8 cellular contexts compared by ENCODE assay signal in genomic region chr20:25223179-25223661, GRCh38. TPM values are rescaled to one million over a fixed set of nuclear protein-coding genes. Genes with fewer than 3 reads are reported as not detected.
A peak's percentile ranks its signal among the peaks of the same experiment; 100 is the strongest.
DNase-seq lines count a peak whose midpoint lies in the region.

No MANE protein-coding gene starts in this region.

- no peak overlapping the region for H3K4me3 Mint-ChIP-seq in activated CD4-positive, alpha-beta T cell treated with anti-CD3 and anti-CD28 coated beads, Interleukin-2, amount 10 ng/mL, durations not matched to agents 24 days and 14 days

- H3K27ac ChIP-seq in ectodermal cell (ENCODE audit: insufficient read depth, low read depth, low read length, poor library complexity, severe bottlenecking) (peak overlapping the region; percentile 55), caudate nucleus (ENCODE audit: low read depth, low read length) (no peak overlapping the region)

- H3K4me3 ChIP-seq in ectodermal cell (ENCODE audit: insufficient read depth, low read depth, low read length) (no peak overlapping the region), skeletal muscle cell (ENCODE audit: low read depth, low read length) (no peak overlapping the region)

- H3K9me3 Mint-ChIP-seq in activated CD4-positive, alpha-beta T cell treated with anti-CD3 and anti-CD28 coated beads, Interleukin-2, amount 10 ng/mL, durations not matched to agents 24 days and 14 days, result no peaks in the 10 kb centered on the region

- peaks cover 9% of the 10 kb centered on the region for H3K4me1 Mint-ChIP-seq in activated CD4-positive, alpha-beta T cell treated with anti-CD3 and anti-CD28 coated beads, Interleukin-2, amount 10 ng/mL, durations not matched to agents 24 days and 14 days

- no peaks in the 10 kb centered on the region for H3K27me3 ChIP-seq in ectodermal cell (ENCODE audit: control insufficient read depth, insufficient read depth, low read length, poor library complexity, severe bottlenecking)

- H3K27me3 Mint-ChIP-seq in activated CD4-positive, alpha-beta T cell treated with anti-CD3 and anti-CD28 coated beads, Interleukin-2, amount 10 ng/mL, durations not matched to agents 24 days and 14 days, result no peaks in the 10 kb centered on the region

- H3K9me3 ChIP-seq in ectodermal cell (ENCODE audit: control insufficient read depth, low read length), result no peaks in the 10 kb centered on the region

- peak overlapping the region; percentile 81 for H3K27ac Mint-ChIP-seq in activated CD4-positive, alpha-beta T cell treated with anti-CD3 and anti-CD28 coated beads, Interleukin-2, amount 10 ng/mL, durations not matched to agents 24 days and 14 days

- H3K36me3 Mint-ChIP-seq in activated CD4-positive, alpha-beta T cell treated with anti-CD3 and anti-CD28 coated beads, Interleukin-2, amount 10 ng/mL, durations not matched to agents 24 days and 14 days (ENCODE audit: low read depth), result peaks cover 8% of the 10 kb centered on the region

- intact Hi-C loops in activated CD4-positive, alpha-beta T cell treated with anti-CD3 and anti-CD28 coated beads, Interleukin-2, amount 10 ng/mL, durations not matched to agents 24 days and 14 days (cut with micrococcal nuclease), result loop anchor here (1.0 kb wide), 1 partner anchor 15 kb away; no protein-coding TSS in a partner anchor

- DNase-seq in activated CD4-positive, alpha-beta T cell treated with anti-CD3 and anti-CD28 coated beads, Interleukin-2, amount 10 ng/mL, durations not matched to agents 24 days and 14 days, result peak; percentile 69
- DNase-seq in activated CD4-positive, alpha-beta T cell treated with anti-CD3 and anti-CD28 coated beads, Interleukin-2, amount 50 U/mL, for 1 hour, result no peak
- DNase-seq in RPMI7951 (ENCODE audit: low read depth) (peak; percentile 97), skeletal muscle cell (ENCODE audit: low read depth) (peak; percentile 88), DMS 273 (lab: John Stamatoyannopoulos, UW; ENCODE audit: unreplicated experiment) (no peak), GOT3 (lab: John Stamatoyannopoulos, UW) (no peak), caudate nucleus (lab: John Stamatoyannopoulos, UW) (no peak)

- no peaks in the 10 kb centered on the region for H3K36me3 ChIP-seq in ectodermal cell (ENCODE audit: control insufficient read depth, insufficient read depth, low read length)

- H3K4me1 ChIP-seq in ectodermal cell (ENCODE audit: control insufficient read depth, insufficient read depth, low read length), result peaks cover 13% of the 10 kb centered on the region

- WGBS in ectodermal cell, 2 experiments, result 61 to 66% methylated on average over 8 of the region's 8 CpGs

RNA-seq across cellular contexts. Expression of gene PYGB, which starts 24.7 kb away (rescaled TPM):
- total RNA-seq in activated CD4-positive, alpha-beta T cell treated with anti-CD3 and anti-CD28 coated beads, Interleukin-2, amount 10 ng/mL, durations not matched to agents 24 days and 14 days, result 36.0 and 36.6 TPM in 2 replicates
- total RNA-seq in RPMI7951 (2014; rRNA removed; shearing (Covaris generic)), result 70.8 and 96.6 TPM in 2 replicates
- polyA plus RNA-seq in ectodermal cell (2013, experiment 1 of 4), result 54.4 TPM
- polyA plus RNA-seq in ectodermal cell (2013, experiment 2 of 4), result 59.8 TPM
- 35.7 TPM for polyA plus RNA-seq in ectodermal cell (2013, experiment 3 of 4)
- polyA plus RNA-seq in ectodermal cell (2013, experiment 4 of 4), result 40.4 TPM

RNA-seq across cellular contexts. Expression of gene ENTPD6, which starts 27.7 kb away (rescaled TPM):
- 42.1 and 44.2 TPM in 2 replicates for total RNA-seq in activated CD4-positive, alpha-beta T cell treated with anti-CD3 and anti-CD28 coated beads, Interleukin-2, amount 10 ng/mL, durations not matched to agents 24 days and 14 days
- 29.3 and 32.4 TPM in 2 replicates for total RNA-seq in RPMI7951 (2014; rRNA removed; shearing (Covaris generic))
- polyA plus RNA-seq in ectodermal cell (2013, experiment 1 of 4), result 54.5 TPM
- polyA plus RNA-seq in ectodermal cell (2013, experiment 2 of 4), result 63.7 TPM
- 42.9 TPM for polyA plus RNA-seq in ectodermal cell (2013, experiment 3 of 4)
- polyA plus RNA-seq in ectodermal cell (2013, experiment 4 of 4), result 45.0 TPM

Comparison
In these comparisons a context has a peak if more than half of its experiments do, and no peak if none do; other contexts are left out.
1. DNase-seq: peak in activated CD4-positive, alpha-beta T cell treated with anti-CD3 and anti-CD28 coated beads, Interleukin-2, amount 10 ng/mL, durations not matched to agents 24 days and 14 days (single experiment), RPMI7951 (single experiment) and skeletal muscle cell (single experiment); none in activated CD4-positive, alpha-beta T cell treated with anti-CD3 and anti-CD28 coated beads, Interleukin-2, amount 50 U/mL, for 1 hour (single experiment), DMS 273 (single experiment), GOT3 (single experiment) and caudate nucleus (0 of 61).